In the genomic region with DNA sequence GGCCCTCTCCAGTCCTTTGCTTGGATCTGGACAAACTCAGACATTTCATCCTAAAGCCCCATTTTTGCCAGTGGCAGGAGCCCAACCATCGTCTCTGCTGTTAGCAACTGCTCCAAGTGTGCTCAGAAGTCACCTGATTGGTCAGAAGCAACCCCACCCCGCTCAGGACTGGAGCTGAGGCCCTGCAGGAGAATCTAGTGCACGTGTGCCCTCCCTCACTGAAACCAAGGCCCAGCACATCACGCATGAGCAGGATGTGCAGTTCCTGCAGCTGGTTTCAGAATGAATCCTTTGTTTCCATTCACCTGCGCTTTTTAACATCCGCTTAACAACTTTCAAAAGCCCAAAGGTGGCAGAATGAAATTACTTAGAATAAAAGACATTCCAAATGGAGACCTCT, we compare ENCODE assay signal across 8 cellular contexts.
DNase-seq lines count a peak whose midpoint lies in the region; ATAC-seq, FAIRE-seq and TF ChIP-seq lines count a peak whose summit lies in the region.

No MANE protein-coding gene starts in this region.

- no peaks in the 10 kb centered on the region for H3K9me3 Mint-ChIP-seq in activated naive CD4-positive, alpha-beta T cell treated with anti-CD3 and anti-CD28 coated beads, Interleukin-2, amount 50 U/mL, for 72 hours

- no peaks in the 10 kb centered on the region for H3K36me3 Mint-ChIP-seq in activated naive CD4-positive, alpha-beta T cell treated with anti-CD3 and anti-CD28 coated beads, Interleukin-2, amount 50 U/mL, for 72 hours

- no peak for FAIRE-seq in H54 (lab: Jason Lieb, UNC)

- TF ChIP-seq CTCF in GM20000 (IDR thresholded peaks at IDR 0.05; ENCODE audit: extremely low read depth, missing control alignments), result no peak

- no peak for TF ChIP-seq POLR2A in H54 (IDR thresholded peaks at IDR 0.05; ENCODE audit: low read depth, low read length)

- DNase-seq in Ammon's horn (ENCODE audit: low spot score) (peak; percentile 46), GM20000 (ENCODE audit: low spot score) (peak; percentile 77), SHP77 treated with DMSO at 0.1 percent for 48 hours (lab: John Stamatoyannopoulos, UW) (no peak), activated gamma-delta T cell (lab: John Stamatoyannopoulos, UW) (no peak), H54 (ENCODE audit: insufficient read length, low spot score) (no peak)
- DNase-seq in activated naive CD4-positive, alpha-beta T cell treated with anti-CD3 and anti-CD28 coated beads, Interleukin-2, amount 50 U/mL, for 72 hours (ENCODE audit: low spot score in 2 of 2), result peak; percentile 56 to 61
- DNase-seq in stimulated activated CD8-positive, alpha-beta memory T cell treated with anti-CD3 and anti-CD28 coated beads, Interleukin-15, amount 100 ng/mL, for 48 hours (ENCODE audit: low read depth in 2 of 2), result peak; percentile 46 to 48

- ATAC-seq in HG03439 (IDR thresholded peaks at IDR 0.05; ENCODE audit: unreplicated experiment), result peak; percentile 95
- ATAC-seq in activated naive CD4-positive, alpha-beta T cell treated with anti-CD3 and anti-CD28 coated beads, Interleukin-2, amount 50 U/mL, for 72 hours, result peak; percentile 86 to 93

- peak overlapping the region; percentile 34 to 59 for H3K27ac Mint-ChIP-seq in activated naive CD4-positive, alpha-beta T cell treated with anti-CD3 and anti-CD28 coated beads, Interleukin-2, amount 50 U/mL, for 72 hours

Comparison
In these comparisons a context has a peak if more than half of its experiments do, and no peak if none do; other contexts are left out.
1. DNase-seq: peak in Ammon's horn (single experiment), GM20000 (single experiment), activated naive CD4-positive, alpha-beta T cell treated with anti-CD3 and anti-CD28 coated beads, Interleukin-2, amount 50 U/mL, for 72 hours (2 of 2) and stimulated activated CD8-positive, alpha-beta memory T cell treated with anti-CD3 and anti-CD28 coated beads, Interleukin-15, amount 100 ng/mL, for 48 hours (2 of 2); none in SHP77 treated with DMSO at 0.1 percent for 48 hours (single experiment), activated gamma-delta T cell (single experiment) and H54 (single experiment).